ENCODE assay signal across 7 cellular contexts in the genomic region with DNA sequence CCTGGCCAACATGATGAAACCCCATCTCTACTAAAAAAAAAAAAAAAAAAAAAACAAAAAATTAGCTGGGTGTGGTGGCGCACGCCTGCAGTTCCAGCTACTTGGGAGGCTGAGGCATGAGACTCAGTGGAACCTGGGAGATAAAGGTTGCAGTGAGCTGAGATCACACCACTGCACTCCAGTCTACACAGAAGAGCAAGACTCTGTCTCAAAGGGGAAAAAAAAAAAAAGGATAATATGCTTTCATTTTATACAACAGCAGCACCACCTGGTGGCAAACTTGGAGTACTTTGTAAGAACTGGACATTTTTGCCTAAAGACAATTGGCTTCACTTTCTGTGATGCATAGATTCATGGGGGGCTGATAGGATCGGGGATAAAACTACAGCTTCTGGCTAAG. TPM values are rescaled to one million over a fixed set of nuclear protein-coding genes. Genes with fewer than 3 reads are reported as not detected.
DNase-seq lines count a peak whose midpoint lies in the region; ATAC-seq, FAIRE-seq and TF ChIP-seq lines count a peak whose summit lies in the region.

No MANE protein-coding gene starts in this region.

- H3K36me3 Mint-ChIP-seq in T-helper 2 cell treated with Interferon-gamma antibody and Interleukin-4, amounts not matched to agents 5 μg/mL and 100 μg/mL, for 36 hours (ENCODE audit: low read depth) = peaks cover 31% of the 10 kb centered on the region

- peaks cover 5% of the 10 kb centered on the region for H3K4me1 Mint-ChIP-seq in T-helper 2 cell treated with Interferon-gamma antibody and Interleukin-4, amounts not matched to agents 5 μg/mL and 100 μg/mL, for 36 hours (ENCODE audit: low read depth)

- no peaks in the 10 kb centered on the region for H3K9me3 Mint-ChIP-seq in T-helper 2 cell treated with Interferon-gamma antibody and Interleukin-4, amounts not matched to agents 5 μg/mL and 100 μg/mL, for 36 hours

- H3K27me3 ChIP-seq in body of pancreas (no peaks in the 10 kb centered on the region), keratinocyte (ENCODE audit: control insufficient read depth, extremely low read depth, insufficient read depth, low read length) (no peaks in the 10 kb centered on the region)

- H3K27ac Mint-ChIP-seq in T-helper 2 cell treated with Interferon-gamma antibody and Interleukin-4, amounts not matched to agents 5 μg/mL and 100 μg/mL, for 36 hours = no peak overlapping the region

- TF ChIP-seq POLR2A in body of pancreas (IDR thresholded peaks at IDR 0.05) = no peak

- H3K9me1 ChIP-seq in keratinocyte (ENCODE audit: control insufficient read depth, extremely low read depth, insufficient read depth, low read length) = no peaks in the 10 kb centered on the region

- peaks cover 36% of the 10 kb centered on the region for H3K79me2 ChIP-seq in keratinocyte (ENCODE audit: control insufficient read depth, insufficient read depth, low read length)

- H3K36me3 ChIP-seq in body of pancreas (replicated peaks in 1 of 2; ENCODE audit: insufficient read depth in 1 of 2, low read depth in 2 of 2) (no peaks in the 10 kb centered on the region), keratinocyte (ENCODE audit: control insufficient read depth in 2 of 2, extremely low read depth in 1 of 2, insufficient read depth in 2 of 2, low read length in 2 of 2) (peaks cover 5 to 6% of the 10 kb centered on the region in 2 experiments)

- H3K9me3 ChIP-seq in body of pancreas (no peaks in the 10 kb centered on the region), keratinocyte (ENCODE audit: control insufficient read depth, low read depth, low read length) (no peaks in the 10 kb centered on the region)

- no peak overlapping the region for H3K27ac ChIP-seq in body of pancreas
- H3K27ac ChIP-seq in keratinocyte (ENCODE audit: control insufficient read depth, insufficient read depth, low read length) = no peak overlapping the region

- DNase-seq in GM10266 (ENCODE audit: extremely low spot score) = peak; percentile 62
- DNase-seq in NCI-H1417 treated with DMSO at 0.1 percent for 48 hours (lab: John Stamatoyannopoulos, UW) = peak; percentile 20
- DNase-seq in T-helper 2 cell treated with Interferon-gamma antibody and Interleukin-4, amounts not matched to agents 5 μg/mL and 100 μg/mL, for 36 hours (ENCODE audit: low spot score) = peak; percentile 44
- peak; percentile 72 to 80 (median 75) for DNase-seq in body of pancreas
- DNase-seq in keratinocyte (ENCODE audit: low read depth, low spot score) = no peak
- peak; percentile 48 to 54 for DNase-seq in stimulated activated CD4-positive, alpha-beta T cell treated with anti-CD3 and anti-CD28 coated beads, Interleukin-4, amount 100 ng/mL, for 4 hours

- no peaks in the 10 kb centered on the region for H3K27me3 Mint-ChIP-seq in T-helper 2 cell treated with Interferon-gamma antibody and Interleukin-4, amounts not matched to agents 5 μg/mL and 100 μg/mL, for 36 hours (ENCODE audit: low read depth)

- TF ChIP-seq CTCF in GM10266 (IDR thresholded peaks at IDR 0.05; ENCODE audit: control insufficient read depth, insufficient read depth, low read depth, missing control alignments) = peak; percentile 60
- peak in 6 of 7 experiments; percentile 44 to 84 (median 77) for TF ChIP-seq CTCF in body of pancreas (IDR thresholded peaks at IDR 0.05)
- peak; percentile 15 to 63 (median 43) for TF ChIP-seq CTCF in keratinocyte (optimal IDR thresholded peaks at IDR 0.05 in 1 of 3, IDR thresholded peaks at IDR 0.05 in 1 of 3, conservative IDR thresholded peaks at IDR 0.05 in 1 of 3; ENCODE audit: extremely low read depth in 1 of 3, insufficient read depth in 2 of 3, low read length in 3 of 3)

- no peak overlapping the region for H3K4me3 Mint-ChIP-seq in T-helper 2 cell treated with Interferon-gamma antibody and Interleukin-4, amounts not matched to agents 5 μg/mL and 100 μg/mL, for 36 hours

- H3K4me1 ChIP-seq in body of pancreas (peaks cover 15% of the 10 kb centered on the region), keratinocyte (ENCODE audit: control insufficient read depth, extremely low read depth, insufficient read depth, low read length) (no peaks in the 10 kb centered on the region)

- FAIRE-seq in keratinocyte (lab: Jason Lieb, UNC) = peak; percentile 76

- no peak overlapping the region for H3K4me2 ChIP-seq in keratinocyte (ENCODE audit: control insufficient read depth, extremely low read depth, insufficient read depth, low read depth, low read length)

- 79 to 81% methylated on average over 3 of the region's 3 CpGs for WGBS in body of pancreas, 2 donors

- dilution Hi-C loops in keratinocyte (cut with MboI; ENCODE audit: extremely low pct_ligation_motif_present, low sequenced_read_pairs) = no loop called here

- no peak overlapping the region for H3K4me3 ChIP-seq in body of pancreas
- no peak overlapping the region for H3K4me3 ChIP-seq in keratinocyte (ENCODE audit: control insufficient read depth in 2 of 3, extremely low read depth in 1 of 3, insufficient read depth in 2 of 3, low read depth in 1 of 3, low read length in 3 of 3)

- H4K20me1 ChIP-seq in keratinocyte (ENCODE audit: control insufficient read depth, extremely low read depth, insufficient read depth, low read length) = peaks cover 6% of the 10 kb centered on the region

- no peak overlapping the region for H2AFZ ChIP-seq in keratinocyte (ENCODE audit: control insufficient read depth, low read length)

- intact Hi-C loops in body of pancreas (cut with DNase I) = loop anchor here (5.0 to 10.0 kb wide), 2 partner anchors 222 to 279 kb away; partner anchors contain the start of gene TANGO6

- H3K9ac ChIP-seq in keratinocyte (ENCODE audit: control insufficient read depth, extremely low read depth, insufficient read depth, low read length) = no peak overlapping the region

- ATAC-seq in body of pancreas (peak; percentile 53), GM21786 (IDR thresholded peaks at IDR 0.05; ENCODE audit: unreplicated experiment) (no peak)

RNA-seq across cellular contexts. Expression of gene CHTF8, which starts 8.5 kb away (rescaled TPM):
- total RNA-seq in body of pancreas = 10 to 100 TPM; 35.3 to 39.4 TPM
- 96.0 to 120 TPM (median 118 TPM) in 3 replicates for polyA plus RNA-seq in keratinocyte
- 29.3 TPM for polyA plus RNA-seq in keratinocyte (2011; ENCODE audit: low read depth)
- 108 and 111 TPM in 2 replicates for polyA plus RNA-seq in keratinocyte (2011; cell fraction: cytosol; rRNA removed)
- 68.5 and 93.5 TPM in 2 replicates for polyA plus RNA-seq in keratinocyte (2011; cell fraction: nucleus; rRNA removed)
- 67.7 and 113 TPM in 2 replicates for polyA plus RNA-seq in keratinocyte (2012; ENCODE audit: low replicate concordance)
- 145 to 246 TPM (median 171 TPM) in 3 replicates for polyA minus RNA-seq in keratinocyte
- 132 TPM for polyA minus RNA-seq in keratinocyte (2011; cell fraction: cytosol; rRNA and poly(A)+ RNA removed)
- polyA minus RNA-seq in keratinocyte (2011; cell fraction: nucleus; rRNA and poly(A)+ RNA removed) = 50.0 and 62.5 TPM in 2 replicates

RNA-seq across cellular contexts. Expression of gene UTP4, which starts 8.6 kb away (rescaled TPM):
- 10 to 100 TPM in 1 of 2 donors, 1 to 10 TPM in 1; 9.2 to 12.2 TPM for total RNA-seq in body of pancreas
- 87.7 to 107 TPM (median 106 TPM) in 3 replicates for polyA plus RNA-seq in keratinocyte
- 43.0 TPM for polyA plus RNA-seq in keratinocyte (2011; ENCODE audit: low read depth)
- polyA plus RNA-seq in keratinocyte (2011; cell fraction: cytosol; rRNA removed) = 65.9 and 94.9 TPM in 2 replicates
- polyA plus RNA-seq in keratinocyte (2011; cell fraction: nucleus; rRNA removed) = 66.5 and 72.3 TPM in 2 replicates
- 34.6 and 63.3 TPM in 2 replicates for polyA plus RNA-seq in keratinocyte (2012; ENCODE audit: low replicate concordance)
- polyA minus RNA-seq in keratinocyte = 111 to 126 TPM (median 114 TPM) in 3 replicates
- polyA minus RNA-seq in keratinocyte (2011; cell fraction: cytosol; rRNA and poly(A)+ RNA removed) = 55.1 TPM
- polyA minus RNA-seq in keratinocyte (2011; cell fraction: nucleus; rRNA and poly(A)+ RNA removed) = 30.9 and 46.2 TPM in 2 replicates

RNA-seq across cellular contexts. Expression of gene HAS3, which starts 18.4 kb away (rescaled TPM):
- under 1 TPM; 0.26 to 0.99 TPM for total RNA-seq in body of pancreas
- polyA plus RNA-seq in keratinocyte = 132 to 278 TPM (median 143 TPM) in 3 replicates
- 39.0 TPM for polyA plus RNA-seq in keratinocyte (2011; ENCODE audit: low read depth)
- 76.7 and 81.1 TPM in 2 replicates for polyA plus RNA-seq in keratinocyte (2011; cell fraction: cytosol; rRNA removed)
- 341 and 434 TPM in 2 replicates for polyA plus RNA-seq in keratinocyte (2011; cell fraction: nucleus; rRNA removed)
- polyA plus RNA-seq in keratinocyte (2012; ENCODE audit: low replicate concordance) = 69.7 and 135 TPM in 2 replicates
- 225 to 420 TPM (median 232 TPM) in 3 replicates for polyA minus RNA-seq in keratinocyte
- polyA minus RNA-seq in keratinocyte (2011; cell fraction: cytosol; rRNA and poly(A)+ RNA removed) = 323 TPM
- polyA minus RNA-seq in keratinocyte (2011; cell fraction: nucleus; rRNA and poly(A)+ RNA removed) = 451 and 616 TPM in 2 replicates
